40 cellular contexts compared by ENCODE assay signal in the genomic region with DNA sequence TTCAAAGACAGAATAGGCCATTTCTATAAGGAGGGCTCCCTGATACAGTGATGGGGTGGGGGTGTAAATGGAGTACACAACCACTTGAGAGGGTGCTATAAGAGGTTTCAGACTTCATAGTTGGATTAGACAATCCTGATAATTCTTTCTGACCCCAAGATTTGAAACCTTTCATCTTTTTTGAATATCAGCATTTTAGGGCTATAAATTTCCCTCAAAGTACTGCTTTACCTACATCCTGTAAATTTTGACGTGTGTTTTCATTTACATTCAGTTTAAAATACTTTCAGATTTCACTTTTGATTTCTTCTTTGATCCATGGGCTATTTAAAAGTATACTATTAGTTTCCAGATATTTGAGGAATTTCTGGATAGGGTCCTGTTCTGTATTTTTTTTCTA.
"Had no signal": no experiment of that assay in that cellular context is flagged by ENCODE, and none has a peak within 500 bp of the region (broad histone marks: within the 10 kb centered on the region; RNA-seq: fewer than 3 reads in every experiment).

No MANE protein-coding gene starts in this region.

- H3K4me3 ChIP-seq: adrenal gland, ascending aorta, cardiac muscle cell, colonic mucosa had no signal

- H3K36me3 ChIP-seq: adrenal gland, ascending aorta, cardiac muscle cell, colonic mucosa, WERI-Rb-1 had no signal

- H3K9me3 ChIP-seq: colonic mucosa had no signal

- H3K4me1 Mint-ChIP-seq: activated CD4-positive, alpha-beta memory T cell treated with anti-CD3 and anti-CD28 coated beads, Interleukin-2, amount 10 ng/mL, durations not matched to agents 7 days and 5 days; activated CD4-positive, alpha-beta T cell treated with anti-CD3 and anti-CD28 coated beads for 36 hours; activated CD4-positive, alpha-beta T cell treated with anti-CD3 and anti-CD28 coated beads, Interleukin-2, amount 10 ng/mL, durations not matched to agents 7 days and 5 days; activated CD8-positive, alpha-beta memory T cell treated with anti-CD3 and anti-CD28 coated beads, Interleukin-2, amount 10 ng/mL, durations not matched to agents 7 days and 5 days; activated naive CD4-positive, alpha-beta T cell treated with anti-CD3 and anti-CD28 coated beads, Interleukin-2, amount 50 U/mL, for 24 hours; activated naive CD8-positive, alpha-beta T cell treated with anti-CD3 and anti-CD28 coated beads, Interleukin-2, amount 10 ng/mL, durations not matched to agents 7 days and 5 days; activated naive CD8-positive, alpha-beta T cell treated with anti-CD3 and anti-CD28 coated beads, Interleukin-2, amount 50 U/mL, for 24 hours; brain; central memory CD8-positive, alpha-beta T cell; WTC11 had no signal

- H3K27me3 ChIP-seq: adrenal gland, ascending aorta, cardiac muscle cell, colonic mucosa had no signal

- H3K4me3 Mint-ChIP-seq: activated CD4-positive, alpha-beta memory T cell treated with anti-CD3 and anti-CD28 coated beads, Interleukin-2, amount 10 ng/mL, durations not matched to agents 7 days and 5 days; activated CD4-positive, alpha-beta T cell treated with anti-CD3 and anti-CD28 coated beads for 36 hours; activated CD4-positive, alpha-beta T cell treated with anti-CD3 and anti-CD28 coated beads, Interleukin-2, amount 10 ng/mL, durations not matched to agents 7 days and 5 days; activated CD8-positive, alpha-beta memory T cell treated with anti-CD3 and anti-CD28 coated beads, Interleukin-2, amount 10 ng/mL, durations not matched to agents 7 days and 5 days; activated CD8-positive, alpha-beta T cell treated with anti-CD3 and anti-CD28 coated beads, Interleukin-2, amount 10 ng/mL, durations not matched to agents 7 days and 5 days; activated naive CD4-positive, alpha-beta T cell treated with anti-CD3 and anti-CD28 coated beads for 36 hours; activated naive CD4-positive, alpha-beta T cell treated with anti-CD3 and anti-CD28 coated beads, Interleukin-2, amount 50 U/mL, for 24 hours; activated naive CD8-positive, alpha-beta T cell; activated naive CD8-positive, alpha-beta T cell treated with anti-CD3 and anti-CD28 coated beads, Interleukin-2, amount 10 ng/mL, durations not matched to agents 7 days and 5 days; activated naive CD8-positive, alpha-beta T cell treated with anti-CD3 and anti-CD28 coated beads, Interleukin-2, amount 50 U/mL, for 24 hours; activated T-cell treated with anti-CD3 and anti-CD28 coated beads, Interleukin-2, amount 50 U/mL, for 24 hours; brain; central memory CD8-positive, alpha-beta T cell; T-helper 1 cell treated with Interleukin-12 subunit alpha and Interleukin-12 subunit beta and Interleukin-4 antibody, amounts not matched to agents 30 μg/mL and 1 μg/mL, for 36 hours; T-helper 2 cell treated with Interferon-gamma antibody and Interleukin-4, amounts not matched to agents 5 μg/mL and 100 μg/mL, for 36 hours; WTC11 had no signal

- H3K27me3 Mint-ChIP-seq: activated CD4-positive, alpha-beta memory T cell treated with anti-CD3 and anti-CD28 coated beads, Interleukin-2, amount 10 ng/mL, durations not matched to agents 7 days and 5 days; activated CD4-positive, alpha-beta T cell treated with anti-CD3 and anti-CD28 coated beads for 36 hours; activated CD4-positive, alpha-beta T cell treated with anti-CD3 and anti-CD28 coated beads, Interleukin-2, amount 10 ng/mL, durations not matched to agents 7 days and 5 days; activated CD8-positive, alpha-beta memory T cell treated with anti-CD3 and anti-CD28 coated beads, Interleukin-2, amount 10 ng/mL, durations not matched to agents 7 days and 5 days; activated naive CD8-positive, alpha-beta T cell; activated naive CD8-positive, alpha-beta T cell treated with anti-CD3 and anti-CD28 coated beads, Interleukin-2, amount 10 ng/mL, durations not matched to agents 7 days and 5 days; activated naive CD8-positive, alpha-beta T cell treated with anti-CD3 and anti-CD28 coated beads, Interleukin-2, amount 50 U/mL, for 24 hours; central memory CD8-positive, alpha-beta T cell had no signal

- FAIRE-seq: bronchial epithelial cell, TTC549 had no signal

- H3K27ac Mint-ChIP-seq: activated CD4-positive, alpha-beta memory T cell treated with anti-CD3 and anti-CD28 coated beads, Interleukin-2, amount 10 ng/mL, durations not matched to agents 7 days and 5 days; activated CD4-positive, alpha-beta T cell treated with anti-CD3 and anti-CD28 coated beads for 36 hours; activated CD4-positive, alpha-beta T cell treated with anti-CD3 and anti-CD28 coated beads, Interleukin-2, amount 10 ng/mL, durations not matched to agents 7 days and 5 days; activated CD8-positive, alpha-beta memory T cell treated with anti-CD3 and anti-CD28 coated beads, Interleukin-2, amount 10 ng/mL, durations not matched to agents 7 days and 5 days; activated CD8-positive, alpha-beta T cell treated with anti-CD3 and anti-CD28 coated beads, Interleukin-2, amount 10 ng/mL, durations not matched to agents 7 days and 5 days; activated naive CD4-positive, alpha-beta T cell treated with anti-CD3 and anti-CD28 coated beads for 36 hours; activated naive CD4-positive, alpha-beta T cell treated with anti-CD3 and anti-CD28 coated beads, Interleukin-2, amount 50 U/mL, for 24 hours; activated naive CD8-positive, alpha-beta T cell; activated naive CD8-positive, alpha-beta T cell treated with anti-CD3 and anti-CD28 coated beads, Interleukin-2, amount 10 ng/mL, durations not matched to agents 7 days and 5 days; activated naive CD8-positive, alpha-beta T cell treated with anti-CD3 and anti-CD28 coated beads, Interleukin-2, amount 50 U/mL, for 24 hours; activated T-cell treated with anti-CD3 and anti-CD28 coated beads, Interleukin-2, amount 50 U/mL, for 24 hours; activated T-helper 2 cell treated with anti-CD3 and anti-CD28 coated beads, Interferon-gamma antibody, Interleukin-2, Interleukin-4, amounts not matched to agents 10 μg/mL and 5 μg/mL and 100 μg/mL, durations not matched to agents 14 hours and 24 hours and 36 hours; brain; T-helper 1 cell treated with Interleukin-12 subunit alpha and Interleukin-12 subunit beta and Interleukin-4 antibody, amounts not matched to agents 30 μg/mL and 1 μg/mL, for 36 hours; T-helper 2 cell treated with Interferon-gamma antibody and Interleukin-4, amounts not matched to agents 5 μg/mL and 100 μg/mL, for 36 hours; WTC11 had no signal

- H3K36me3 Mint-ChIP-seq: activated CD8-positive, alpha-beta memory T cell treated with anti-CD3 and anti-CD28 coated beads, Interleukin-2, amount 10 ng/mL, durations not matched to agents 7 days and 5 days; activated naive CD8-positive, alpha-beta T cell treated with anti-CD3 and anti-CD28 coated beads, Interleukin-2, amount 10 ng/mL, durations not matched to agents 7 days and 5 days had no signal

- H3K27ac ChIP-seq: adrenal gland, ascending aorta, cardiac muscle cell, colonic mucosa, WERI-Rb-1 had no signal

- H3K4me1 ChIP-seq: adrenal gland, ascending aorta, colonic mucosa had no signal

- ATAC-seq: activated CD4-positive, alpha-beta T cell treated with anti-CD3 and anti-CD28 coated beads for 36 hours; activated CD4-positive, CD25-positive, alpha-beta regulatory T cell treated with anti-CD3 and anti-CD28 coated beads, Interleukin-2, amount 50 U/mL, for 24 hours; activated CD8-positive, alpha-beta memory T cell treated with anti-CD3 and anti-CD28 coated beads, Interleukin-2, amount 10 ng/mL, durations not matched to agents 7 days and 5 days; activated CD8-positive, alpha-beta T cell treated with anti-CD3 and anti-CD28 coated beads, Interleukin-2, amount 10 ng/mL, durations not matched to agents 7 days and 5 days; activated naive CD8-positive, alpha-beta T cell treated with anti-CD3 and anti-CD28 coated beads, Interleukin-2, amount 50 U/mL, for 24 hours; WTC11 had no signal

- H3K9me3 Mint-ChIP-seq: activated naive CD4-positive, alpha-beta T cell treated with anti-CD3 and anti-CD28 coated beads, Interleukin-2, amount 50 U/mL, for 24 hours had no signal

- DNase-seq: activated CD4-positive, alpha-beta memory T cell treated with anti-CD3 and anti-CD28 coated beads, Interleukin-2, amount 10 ng/mL, durations not matched to agents 7 days and 5 days; activated CD4-positive, alpha-beta T cell treated with anti-CD3 and anti-CD28 coated beads for 1 hour; activated CD4-positive, alpha-beta T cell treated with anti-CD3 and anti-CD28 coated beads for 36 hours; activated CD4-positive, alpha-beta T cell treated with anti-CD3 and anti-CD28 coated beads for 48 hours; activated CD4-positive, alpha-beta T cell treated with anti-CD3 and anti-CD28 coated beads, Interleukin-2, amount 10 ng/mL, durations not matched to agents 7 days and 5 days; activated CD4-positive, alpha-beta T cell treated with anti-CD3 and anti-CD28 coated beads, Interleukin-2, amount 50 U/mL, for 48 hours; activated CD4-positive, CD25-positive, alpha-beta regulatory T cell; activated CD8-positive, alpha-beta memory T cell treated with anti-CD3 and anti-CD28 coated beads for 24 hours; activated CD8-positive, alpha-beta memory T cell treated with anti-CD3 and anti-CD28 coated beads, Interleukin-2, amount 10 ng/mL, durations not matched to agents 7 days and 5 days; activated CD8-positive, alpha-beta memory T cell treated with anti-CD3 and anti-CD28 coated beads, Interleukin-2, amount 50 U/mL, for 48 hours; activated CD8-positive, alpha-beta T cell treated with anti-CD3 and anti-CD28 coated beads, Interleukin-2, amount 10 ng/mL, durations not matched to agents 7 days and 5 days; activated effector memory CD4-positive, alpha-beta T cell treated with Interleukin-2 at 50 U/mL for 16 hours; activated gamma-delta T cell; activated naive CD4-positive, alpha-beta T cell treated with anti-CD3 and anti-CD28 coated beads for 36 hours; activated naive CD8-positive, alpha-beta T cell treated with anti-CD3 and anti-CD28 coated beads, Interleukin-2, amount 10 ng/mL, durations not matched to agents 7 days and 5 days; activated naive CD8-positive, alpha-beta T cell treated with anti-CD3 and anti-CD28 coated beads, Interleukin-2, amount 50 U/mL, for 24 hours; activated T-cell treated with anti-CD3 and anti-CD28 coated beads, Interleukin-2, amount 50 U/mL, for 24 hours; activated T-cell treated with anti-CD3 and anti-CD28 coated beads, Interleukin-2, amount 50 U/mL, for 48 hours; adrenal gland; amygdala; anterior cingulate cortex; caudate nucleus; cerebellar nuclear complex; colonic mucosa; T-helper 2 cell; T-helper 9 cell; WERI-Rb-1 had no signal
